Comparison of ENCODE assay signal across 8 cellular contexts in the genomic region with DNA sequence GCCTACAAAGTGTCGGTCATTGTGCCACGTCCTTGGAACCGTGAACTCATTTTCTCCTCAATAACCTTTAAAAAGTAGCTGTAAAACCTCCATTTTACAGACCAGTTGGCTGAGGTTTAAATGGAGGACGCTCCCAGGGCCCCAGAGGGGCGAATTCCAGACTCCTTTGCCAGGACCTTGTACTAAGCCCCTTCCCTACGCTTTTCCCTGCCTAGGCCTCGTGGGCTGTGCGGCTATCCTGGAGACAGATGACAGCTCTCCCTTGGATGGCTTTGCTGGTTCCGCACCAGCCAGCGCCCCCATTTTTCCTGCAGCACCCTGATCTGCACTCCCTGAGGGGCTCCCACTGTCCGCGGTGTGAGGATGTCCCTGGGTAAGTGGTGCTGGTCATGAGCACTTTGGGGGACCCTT. TPM values are rescaled to one million over a fixed set of nuclear protein-coding genes. Genes with fewer than 3 reads are reported as not detected.
DNase-seq lines count a peak whose midpoint lies in the region; ATAC-seq and TF ChIP-seq lines count a peak whose summit lies in the region.

No MANE protein-coding gene starts in this region.

- POLR2A ChIA-PET in MCF 10A (lab: Yijun Ruan, JAX): interaction anchor here (0.6 to 8.2 kb wide), 16 partner anchors 8 to 1289 kb away, joined by 3 to 271 read pairs (median 6); a partner anchor contains a TSS

- intact Hi-C loops in MCF 10A (cut with micrococcal nuclease): loop anchor here (2.0 kb wide), 1 partner anchor 26 kb away; a partner anchor contains a TSS
- intact Hi-C loops in lower lobe of right lung (cut with DNase I): no loop called here

- TF ChIP-seq POLR2A in upper lobe of left lung (IDR thresholded peaks at IDR 0.05): no peak

- H3K27me3 ChIP-seq in lower lobe of right lung (ENCODE audit: low read depth) (no peaks in the 10 kb centered on the region), upper lobe of left lung (no peaks in the 10 kb centered on the region)

- BruUV-seq in MCF 10A (replicated peaks; lab: Mats Ljungman, UMichigan): no TSS peak

- no peak for ATAC-seq in activated T-cell treated with anti-CD3 and anti-CD28 coated beads, Interleukin-2, amount 50 U/mL, for 4 hours
- ATAC-seq in lower lobe of right lung: peak in 1 of 2 donors; percentile 5
- no peak for ATAC-seq in upper lobe of left lung (ENCODE audit: low FRiP score in 2 of 2)
- ATAC-seq in GM21390 (IDR thresholded peaks at IDR 0.05; ENCODE audit: unreplicated experiment): no peak
- ATAC-seq in GM21786 (IDR thresholded peaks at IDR 0.05; ENCODE audit: unreplicated experiment): no peak

- H3K36me3 ChIP-seq in lower lobe of right lung (peaks cover 29% of the 10 kb centered on the region), upper lobe of left lung (peaks cover 0 to 23% (median 10%) of the 10 kb centered on the region in 4 donors)

- no peak for DNase-seq in activated T-cell treated with anti-CD3 and anti-CD28 coated beads, Interleukin-2, amount 50 U/mL, for 4 hours
- DNase-seq in activated T-cell treated with anti-CD3 and anti-CD28 coated beads, Interleukin-2, amount 50 U/mL, for 48 hours: no peak
- DNase-seq in MCF 10A (ENCODE audit: unreplicated experiment) (no peak), lower lobe of right lung (no peak), upper lobe of left lung (no peak), AG08395 (ENCODE audit: low spot score) (no peak)

- TF ChIP-seq CTCF in MCF 10A (IDR thresholded peaks at IDR 0.05; ENCODE audit: unreplicated experiment): no peak
- no peak for TF ChIP-seq CTCF in lower lobe of right lung (IDR thresholded peaks at IDR 0.05)
- no peak for TF ChIP-seq CTCF in upper lobe of left lung (IDR thresholded peaks at IDR 0.05)

- peaks cover 19% of the 10 kb centered on the region for H3K4me1 ChIP-seq in lower lobe of right lung
- H3K4me1 ChIP-seq in upper lobe of left lung: peaks cover 13 to 29% (median 18%) of the 10 kb centered on the region in 4 donors

- peak overlapping the region; percentile 87 for H3K27ac Mint-ChIP-seq in MCF 10A (ENCODE audit: low read depth, unreplicated experiment)

- CTCF ChIA-PET in MCF 10A (lab: Yijun Ruan, JAX): interaction anchor here (0.6 to 8.2 kb wide), 15 partner anchors 9 to 1323 kb away, joined by 3 to 152 read pairs (median 3); a partner anchor contains a TSS

- H3K4me3 ChIP-seq in lower lobe of right lung (peak overlapping the region; percentile 95), upper lobe of left lung (peak overlapping the region; percentile 76 to 99 (median 85))

- H3K9me3 ChIP-seq in lower lobe of right lung (no peaks in the 10 kb centered on the region), upper lobe of left lung (no peaks in the 10 kb centered on the region)

- H3K27me3 Mint-ChIP-seq in activated T-cell treated with anti-CD3 and anti-CD28 coated beads, Interleukin-2, amount 50 U/mL, for 4 hours (ENCODE audit: low read depth): no peaks in the 10 kb centered on the region
- H3K27me3 Mint-ChIP-seq in MCF 10A (ENCODE audit: insufficient read depth, unreplicated experiment): peaks cover 6% of the 10 kb centered on the region

- no peak for TF ChIP-seq EP300 in upper lobe of left lung (IDR thresholded peaks at IDR 0.05)

- H3K36me3 Mint-ChIP-seq in activated T-cell treated with anti-CD3 and anti-CD28 coated beads, Interleukin-2, amount 50 U/mL, for 4 hours (ENCODE audit: insufficient read depth): peaks cover 22% of the 10 kb centered on the region
- peaks cover 32% of the 10 kb centered on the region for H3K36me3 Mint-ChIP-seq in MCF 10A (ENCODE audit: insufficient read depth, unreplicated experiment)

- WGBS in upper lobe of left lung, 2 donors: 50 to 62% methylated on average over 12 of the region's 12 CpGs

- H3K4me1 Mint-ChIP-seq in activated T-cell treated with anti-CD3 and anti-CD28 coated beads, Interleukin-2, amount 50 U/mL, for 4 hours (ENCODE audit: low read depth): peaks cover 33% of the 10 kb centered on the region
- H3K4me1 Mint-ChIP-seq in MCF 10A (ENCODE audit: insufficient read depth, unreplicated experiment): peaks cover 7% of the 10 kb centered on the region

- H3K4me3 Mint-ChIP-seq in activated T-cell treated with anti-CD3 and anti-CD28 coated beads, Interleukin-2, amount 50 U/mL, for 4 hours: peak overlapping the region; percentile 81
- peak overlapping the region; percentile 77 for H3K4me3 Mint-ChIP-seq in MCF 10A (ENCODE audit: unreplicated experiment)

- no peaks in the 10 kb centered on the region for H3K9me3 Mint-ChIP-seq in activated T-cell treated with anti-CD3 and anti-CD28 coated beads, Interleukin-2, amount 50 U/mL, for 4 hours
- H3K9me3 Mint-ChIP-seq in MCF 10A (ENCODE audit: unreplicated experiment): no peaks in the 10 kb centered on the region

- H3K27ac ChIP-seq in lower lobe of right lung (peak overlapping the region; percentile 88), upper lobe of left lung (peak overlapping the region; percentile 85 to 92 (median 88))

RNA-seq across cellular contexts. Expression of a gene that starts 12.1 kb away (rescaled TPM):
- total RNA-seq in activated T-cell treated with anti-CD3 and anti-CD28 coated beads, Interleukin-2, amount 50 U/mL, for 4 hours: 100 to 1,000 TPM; 138 to 310 (median 239) TPM
- 83.6 and 133 TPM in 2 replicates for total RNA-seq in MCF 10A (2022)
- 17.9 TPM for total RNA-seq in lower lobe of right lung
- 10 to 100 TPM; 14.7 to 40.0 (median 20.3) TPM for total RNA-seq in upper lobe of left lung

RNA-seq across cellular contexts. Expression of a gene that starts 25.4 kb away (rescaled TPM):
- total RNA-seq in activated T-cell treated with anti-CD3 and anti-CD28 coated beads, Interleukin-2, amount 50 U/mL, for 4 hours: 10 to 100 TPM; 23.7 to 25.5 (median 24.8) TPM
- total RNA-seq in MCF 10A (2022) (33.8 and 37.3 TPM in 2 replicates), lower lobe of right lung (35.7 TPM), upper lobe of left lung (10 to 100 TPM; 27.0 to 76.5 (median 32.1) TPM)
